ENCODE assay signal across 8 cellular contexts in genomic region chr14:41749425-41749824, GRCh38.
DNase-seq lines count a peak whose midpoint lies in the region; ATAC-seq and TF ChIP-seq lines count a peak whose summit lies in the region.

No MANE protein-coding gene starts in this region.

- TF ChIP-seq CTCF in nephron progenitor cell (IDR thresholded peaks at IDR 0.05), result no peak

- peak; percentile 91 for ATAC-seq in HG03135 (IDR thresholded peaks at IDR 0.05; ENCODE audit: unreplicated experiment)
- ATAC-seq in left lobe of liver, result peak; percentile 44

- H3K9me3 Mint-ChIP-seq in activated T-cell treated with anti-CD3 and anti-CD28 coated beads, Interleukin-2, amount 50 U/mL, for 24 hours, result peaks cover 10% of the 10 kb centered on the region
- H3K9me3 Mint-ChIP-seq in nephron progenitor cell, result peaks cover 10% of the 10 kb centered on the region

- H3K36me3 Mint-ChIP-seq in activated T-cell treated with anti-CD3 and anti-CD28 coated beads, Interleukin-2, amount 50 U/mL, for 24 hours (ENCODE audit: low read depth), result no peaks in the 10 kb centered on the region
- no peaks in the 10 kb centered on the region for H3K36me3 Mint-ChIP-seq in nephron progenitor cell (ENCODE audit: low read depth)

- H3K4me3 Mint-ChIP-seq in activated T-cell treated with anti-CD3 and anti-CD28 coated beads, Interleukin-2, amount 50 U/mL, for 24 hours, result peak overlapping the region; percentile 43
- H3K4me3 Mint-ChIP-seq in nephron progenitor cell, result no peak overlapping the region

- no peak for DNase-seq in activated T-cell treated with anti-CD3 and anti-CD28 coated beads, Interleukin-2, amount 50 U/mL, for 24 hours
- no peak for DNase-seq in activated T-cell treated with anti-CD3 and anti-CD28 coated beads for 4 hours
- peak; percentile 23 for DNase-seq in SW480 (ENCODE audit: low spot score)
- DNase-seq in left lobe of liver (ENCODE audit: low spot score), result no peak
- DNase-seq in nephron progenitor cell, result no peak
- DNase-seq in NCI-H1694 treated with DMSO at 0.1 percent for 48 hours (lab: John Stamatoyannopoulos, UW), result no peak
- no peak for DNase-seq in effector CD8-positive, alpha-beta T cell (lab: John Stamatoyannopoulos, UW)

- H3K27ac Mint-ChIP-seq in activated T-cell treated with anti-CD3 and anti-CD28 coated beads, Interleukin-2, amount 50 U/mL, for 24 hours, result peak overlapping the region; percentile 64
- H3K27ac Mint-ChIP-seq in nephron progenitor cell, result no peak overlapping the region

- H3K27me3 Mint-ChIP-seq in activated T-cell treated with anti-CD3 and anti-CD28 coated beads, Interleukin-2, amount 50 U/mL, for 24 hours, result no peaks in the 10 kb centered on the region
- H3K27me3 Mint-ChIP-seq in nephron progenitor cell (ENCODE audit: low read depth, poor library complexity), result no peaks in the 10 kb centered on the region

- peaks cover 21% of the 10 kb centered on the region for H3K4me1 Mint-ChIP-seq in activated T-cell treated with anti-CD3 and anti-CD28 coated beads, Interleukin-2, amount 50 U/mL, for 24 hours (ENCODE audit: low read depth)
- H3K4me1 Mint-ChIP-seq in nephron progenitor cell, result no peaks in the 10 kb centered on the region
